25 cellular contexts compared by ENCODE assay signal in the genomic region with DNA sequence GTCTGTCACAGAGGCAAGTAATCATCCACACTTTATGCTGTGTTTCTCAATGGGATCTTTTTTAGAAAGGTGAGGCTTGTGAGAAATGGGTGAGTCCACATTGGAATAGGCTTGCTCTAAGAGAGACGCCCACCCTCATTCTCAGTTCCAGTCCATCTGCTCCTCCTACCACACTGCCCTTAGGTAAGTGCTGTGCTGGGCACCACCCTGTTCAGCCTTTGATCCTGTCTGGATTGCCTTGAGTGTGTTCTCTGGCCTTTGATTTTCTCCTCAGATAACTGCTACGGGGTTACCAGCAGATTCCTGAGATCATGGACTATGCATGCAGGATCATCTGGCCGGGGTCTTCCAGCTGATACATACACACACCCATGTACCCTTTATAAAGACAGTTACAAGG.
DNase-seq lines count a peak whose midpoint lies in the region; ATAC-seq, FAIRE-seq and TF ChIP-seq lines count a peak whose summit lies in the region.
"Had no signal": no experiment of that assay in that cellular context is flagged by ENCODE, and none has a peak within 500 bp of the region (broad histone marks: within the 10 kb centered on the region; RNA-seq: fewer than 3 reads in every experiment).

No MANE protein-coding gene starts in this region.

- H3K4me3 Mint-ChIP-seq in memory B cell = no peak overlapping the region
- H3K4me3 Mint-ChIP-seq: B cell; CD4-positive, CD25-positive, alpha-beta regulatory T cell; CD8-positive, alpha-beta T cell had no signal

- DNase-seq in HepG2 (ENCODE audit: low spot score) (no peak), right lobe of liver (no peak), memory B cell (ENCODE audit: low spot score in 2 of 2) (no peak), trophoblast cell (no peak), mesenteric fat pad (ENCODE audit: low spot score) (no peak), HPDE6-E6E7 (ENCODE audit: extremely low spot score) (no peak), DMS114 treated with DMSO at 0.1 percent for 48 hours (lab: John Stamatoyannopoulos, UW; ENCODE audit: unreplicated experiment) (no peak), OCI-M1 (lab: John Stamatoyannopoulos, UW) (no peak)
- DNase-seq: Caco-2; CD4-positive, CD25-positive, alpha-beta regulatory T cell; CD8-positive, alpha-beta T cell; DMS79; EL; GDM1; GM23248; H7; HCEC 1CT had no signal

- no peak for TF ChIP-seq RAD21 in HepG2 (CRISPR knock-in tag; IDR thresholded peaks at IDR 0.05)

- H3K4me1 Mint-ChIP-seq in memory B cell = no peaks in the 10 kb centered on the region
- H3K4me1 Mint-ChIP-seq: B cell had no signal

- H4K12ac ChIP-seq in trophoblast cell (ENCODE audit: low read depth, low read length) = no peak overlapping the region

- no peak for TF ChIP-seq EP300 in HepG2 (IDR thresholded peaks at IDR 0.05; ENCODE audit: low read depth in 2 of 2, low read length in 2 of 2)
- no peak for TF ChIP-seq EP300 in HepG2 (CRISPR knock-in tag; IDR thresholded peaks at IDR 0.05; ENCODE audit: borderline replicate concordance)

- no peak overlapping the region for H4K91ac ChIP-seq in trophoblast cell (ENCODE audit: low read depth, low read length)

- no peaks in the 10 kb centered on the region for H3K9me3 Mint-ChIP-seq in memory B cell
- H3K9me3 Mint-ChIP-seq: CD8-positive, alpha-beta T cell had no signal

- no peak overlapping the region for H2BK120ac ChIP-seq in trophoblast cell (ENCODE audit: insufficient read depth, low read length, poor library complexity)

- peak overlapping the region; percentile 73 for H3K27ac Mint-ChIP-seq in memory B cell
- H3K27ac Mint-ChIP-seq: B cell; CD8-positive, alpha-beta T cell had no signal

- ATAC-seq in HepG2 (peak; percentile 52), right lobe of liver (no peak), memory B cell (ENCODE audit: low read depth) (no peak)
- ATAC-seq: CD8-positive, alpha-beta T cell; GM12878 had no signal

- no peaks in the 10 kb centered on the region for H4K20me1 ChIP-seq in HepG2 (ENCODE audit: insufficient read depth, low read length)
- H4K20me1 ChIP-seq: BLaER1 had no signal

- no TSS peak for BruUV-seq in HepG2 (replicated peaks; lab: Mats Ljungman, UMichigan)

- H3K9ac ChIP-seq in HepG2 (ENCODE audit: insufficient read depth, low read depth, low read length) (no peak overlapping the region), trophoblast cell (ENCODE audit: low read length) (no peak overlapping the region)
- H3K9ac ChIP-seq: BLaER1, GM23248 had no signal

- 0 out of 2 replicates have a peak, but pooled peaks cover 7% of the 10 kb centered on the region for H3K4me1 ChIP-seq in HepG2 (ENCODE audit: insufficient read depth, low read length)
- H3K4me1 ChIP-seq in right lobe of liver = peaks cover 0 to 6% (median 0%) of the 10 kb centered on the region in 4 donors
- peaks cover 6 to 9% of the 10 kb centered on the region in 2 experiments for H3K4me1 ChIP-seq in trophoblast cell (ENCODE audit: control insufficient read depth in 1 of 2, insufficient read depth in 2 of 2, low read length in 2 of 2)
- H3K4me1 ChIP-seq: Caco-2 had no signal

- no peak overlapping the region for H3K23ac ChIP-seq in trophoblast cell (ENCODE audit: low read length)

- 89% methylated on average over 3 of the region's 3 CpGs for WGBS in HepG2 (ENCODE audit: low lambda C conversion rate)
- WGBS in right lobe of liver (ENCODE audit: insufficient coverage, low coverage, low lambda C conversion rate, missing lambda C conversion rate) = 93% methylated on average over 3 of the region's 3 CpGs
- WGBS in trophoblast cell (ENCODE audit: extremely low coverage, insufficient coverage, insufficient read length) = no CpG with 5 or more reads among the region's 3 CpGs

- no peaks in the 10 kb centered on the region for H3K79me2 ChIP-seq in HepG2 (ENCODE audit: insufficient read depth, low read length)
- no peaks in the 10 kb centered on the region for H3K79me2 ChIP-seq in trophoblast cell (ENCODE audit: control insufficient read depth, insufficient read depth, low read length, poor library complexity)

- H3K4me3 ChIP-seq in HepG2 (replicated peaks in 1 of 3; ENCODE audit: insufficient read depth in 1 of 3, low read depth in 2 of 3, low read length in 3 of 3) = no peak overlapping the region
- no peak overlapping the region for H3K4me3 ChIP-seq in right lobe of liver
- no peak overlapping the region for H3K4me3 ChIP-seq in trophoblast cell (ENCODE audit: low read depth, low read length)
- H3K4me3 ChIP-seq: BLaER1, GM12878, GM23248 had no signal

- no peak overlapping the region for H3K4ac ChIP-seq in trophoblast cell (ENCODE audit: low read depth, low read length)

- H3K36me3 ChIP-seq in HepG2 (replicated peaks in 1 of 2; ENCODE audit: control insufficient read depth in 1 of 2, insufficient read depth in 2 of 2, low read length in 2 of 2) (peaks cover 8% of the 10 kb centered on the region in 2 experiments; a peak in 4 of 5 replicates), right lobe of liver (peaks cover 0 to 5% (median 0%) of the 10 kb centered on the region in 4 donors), trophoblast cell (ENCODE audit: control insufficient read depth in 1 of 2, insufficient read depth in 2 of 2, low read length in 2 of 2) (no peaks in the 10 kb centered on the region)

- H3K4me2 ChIP-seq in HepG2 (ENCODE audit: low read depth, low read length) (no peak overlapping the region), trophoblast cell (ENCODE audit: low read length) (no peak overlapping the region)
- H3K4me2 ChIP-seq: BLaER1 had no signal

- no peak for FAIRE-seq in HepG2 (lab: Jason Lieb, UNC)
- FAIRE-seq: A204.1, GM12878, GM19239, H1 had no signal

- in situ Hi-C loops in HepG2 (cut with HindIII; ENCODE audit: extremely low pct_ligation_motif_present, low pct_unique_long_range_greater_than_20kb) = no loop called here

- peaks cover 23% of the 10 kb centered on the region for H3K36me3 Mint-ChIP-seq in memory B cell

- CTCF ChIA-PET in HepG2 (lab: Yijun Ruan, JAX; ENCODE audit: low intra/inter-chr PET ratio, low total read pairs) = no interaction called here

- no peak overlapping the region for H2AFZ ChIP-seq in HepG2 (ENCODE audit: low read length)
- no peak overlapping the region for H2AFZ ChIP-seq in trophoblast cell (ENCODE audit: insufficient read depth, low read length, poor library complexity)
- H2AFZ ChIP-seq: GM23248 had no signal

- TF ChIP-seq POLR2A in HepG2 (IDR thresholded peaks at IDR 0.05; ENCODE audit: insufficient read depth in 1 of 2, low read depth in 2 of 2, low read length in 2 of 2) = no peak
- TF ChIP-seq POLR2A in right lobe of liver (IDR thresholded peaks at IDR 0.05) = no peak

- peaks cover 2% of the 10 kb centered on the region for H3K79me1 ChIP-seq in trophoblast cell (ENCODE audit: low read length)

- H3K9me3 ChIP-seq in HepG2 (ENCODE audit: low read length) (no peaks in the 10 kb centered on the region), right lobe of liver (no peaks in the 10 kb centered on the region), trophoblast cell (ENCODE audit: insufficient read depth, low read depth, low read length) (no peaks in the 10 kb centered on the region)
- H3K9me3 ChIP-seq: BLaER1, Caco-2 had no signal

- TF ChIP-seq CTCF in HepG2 (CRISPR knock-in tag; IDR thresholded peaks at IDR 0.05) (no peak), right lobe of liver (IDR thresholded peaks at IDR 0.05) (no peak)

- H2BK12ac ChIP-seq in trophoblast cell (ENCODE audit: low read length) = peak overlapping the region; percentile 65

- H3K27ac ChIP-seq in HepG2 (ENCODE audit: extremely low read length, insufficient read depth, low read length) (no peak overlapping the region), right lobe of liver (no peak overlapping the region), trophoblast cell (ENCODE audit: low read depth, low read length) (no peak overlapping the region)
- H3K27ac ChIP-seq: 22Rv1, BLaER1, C4-2B, GM23248 had no signal

- intact Hi-C loops in HepG2 (cut with micrococcal nuclease; ENCODE audit: unreplicated experiment) = no loop called here
- intact Hi-C loops in right lobe of liver (cut with DNase I) = no loop called here

- H3K18ac ChIP-seq in trophoblast cell (ENCODE audit: low read length) = no peak overlapping the region

- H2BK5ac ChIP-seq in trophoblast cell (ENCODE audit: low read depth, low read length, poor library complexity) = no peak overlapping the region

- no peaks in the 10 kb centered on the region for H3K27me3 ChIP-seq in HepG2 (ENCODE audit: control insufficient read depth in 1 of 2, insufficient read depth in 2 of 2, low read length in 2 of 2)
- no peaks in the 10 kb centered on the region for H3K27me3 ChIP-seq in right lobe of liver
- no peaks in the 10 kb centered on the region for H3K27me3 ChIP-seq in trophoblast cell (ENCODE audit: insufficient read depth, low read length)
- H3K27me3 ChIP-seq: BLaER1 had no signal

- H4K8ac ChIP-seq in trophoblast cell (ENCODE audit: low read depth, low read length) = no peak overlapping the region

- H2AK5ac ChIP-seq in trophoblast cell (ENCODE audit: low read length) = no peak overlapping the region

- no peak overlapping the region for H3K14ac ChIP-seq in trophoblast cell (ENCODE audit: low read length)

- no peaks in the 10 kb centered on the region for H3K27me3 Mint-ChIP-seq in memory B cell
- H3K27me3 Mint-ChIP-seq: B cell; CD4-positive, CD25-positive, alpha-beta regulatory T cell had no signal

- POLR2A ChIA-PET in HepG2 (lab: Yijun Ruan, JAX) = no interaction called here

TF ChIP-seq in HepG2, 621 proteins besides CTCF, POLR2A, EP300 and RAD21 (continues in another document):
- TF ChIP-seq, protein P1, sequence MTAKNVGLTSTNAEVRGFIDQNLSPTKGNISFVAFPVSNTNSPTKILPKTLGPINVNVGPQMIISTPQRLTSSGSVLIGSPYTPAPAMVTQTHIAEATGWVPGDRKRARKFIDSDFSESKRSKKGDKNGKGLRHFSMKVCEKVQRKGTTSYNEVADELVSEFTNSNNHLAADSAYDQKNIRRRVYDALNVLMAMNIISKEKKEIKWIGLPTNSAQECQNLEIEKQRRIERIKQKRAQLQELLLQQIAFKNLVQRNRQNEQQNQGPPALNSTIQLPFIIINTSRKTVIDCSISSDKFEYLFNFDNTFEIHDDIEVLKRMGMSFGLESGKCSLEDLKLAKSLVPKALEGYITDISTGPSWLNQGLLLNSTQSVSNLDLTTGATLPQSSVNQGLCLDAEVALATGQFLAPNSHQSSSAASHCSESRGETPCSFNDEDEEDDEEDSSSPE (CRISPR knock-in tag; IDR thresholded peaks at IDR 0.05) = no peak
- TF ChIP-seq KAT7 (CRISPR knock-in tag; IDR thresholded peaks at IDR 0.05; ENCODE audit: borderline replicate concordance) (no peak), ZNF788 (CRISPR knock-in tag; IDR thresholded peaks at IDR 0.05; ENCODE audit: borderline replicate concordance) (no peak), TOE1 (CRISPR knock-in tag; IDR thresholded peaks at IDR 0.05) (no peak), ZNF891 (CRISPR knock-in tag; IDR thresholded peaks at IDR 0.05) (no peak), RBFOX2 (IDR thresholded peaks at IDR 0.05; ENCODE audit: low read depth, low read length) (no peak), NRL (CRISPR knock-in tag; IDR thresholded peaks at IDR 0.05; ENCODE audit: borderline replicate concordance) (no peak), ZNF12 (CRISPR knock-in tag; IDR thresholded peaks at IDR 0.05) (no peak), ZNF720 (CRISPR knock-in tag; IDR thresholded peaks at IDR 0.05) (no peak), ZNF224 (CRISPR knock-in tag; IDR thresholded peaks at IDR 0.05) (no peak), ZNF3 (CRISPR knock-in tag; IDR thresholded peaks at IDR 0.05) (no peak)
